2 cellular contexts compared by ENCODE assay signal in the genomic region with DNA sequence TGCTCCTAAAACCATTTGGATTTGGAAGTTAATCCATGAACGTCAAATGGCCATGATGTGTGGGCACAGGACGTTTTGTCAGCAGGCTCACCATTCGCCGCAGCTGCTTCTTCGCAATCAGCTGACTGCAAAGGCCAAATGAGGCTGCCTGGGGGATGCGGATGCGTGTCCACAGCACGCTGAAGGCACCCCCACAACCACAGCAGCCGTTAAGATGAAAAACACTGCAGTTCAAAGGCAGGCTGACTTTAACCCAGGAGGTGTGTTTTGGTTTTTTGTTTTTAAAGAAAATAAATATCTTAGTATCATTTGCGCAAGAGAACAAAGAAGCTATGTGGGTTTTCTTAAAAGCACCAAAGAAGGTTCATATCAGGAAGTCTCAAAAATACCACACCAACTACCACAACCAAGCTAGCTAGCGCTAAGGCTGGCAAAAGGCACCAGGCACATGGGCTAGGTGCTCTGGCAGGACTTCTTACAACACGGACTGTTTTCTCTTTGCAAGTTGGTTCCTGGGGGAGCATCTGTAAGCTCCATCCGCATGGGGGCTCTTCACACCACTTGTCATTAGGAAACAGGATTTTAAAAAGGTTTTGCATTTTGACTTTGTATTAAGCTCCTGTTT.
A peak's percentile ranks its signal among the peaks of the same experiment; 100 is the strongest.
TF ChIP-seq lines count a peak whose summit lies in the region.

No MANE protein-coding gene starts in this region.

TF ChIP-seq in IMR-90, 13 proteins besides CTCF, POLR2A, EP300 and RAD21:
- no peak for TF ChIP-seq BHLHE40 (IDR thresholded peaks at IDR 0.05; ENCODE audit: low read depth, low read length)
- TF ChIP-seq RCOR1 (IDR thresholded peaks at IDR 0.05; ENCODE audit: insufficient replicate concordance, low read length): no peak
- TF ChIP-seq ELK1 (IDR thresholded peaks at IDR 0.05; ENCODE audit: borderline replicate concordance, low read depth, low read length): no peak
- no peak for TF ChIP-seq MXI1 (IDR thresholded peaks at IDR 0.05; ENCODE audit: borderline replicate concordance, low read depth, low read length)
- TF ChIP-seq CHD1 (IDR thresholded peaks at IDR 0.05; ENCODE audit: low read depth, low read length): no peak

TF ChIP-seq in K562, 482 proteins besides CTCF, POLR2A, EP300 and RAD21:
- TF ChIP-seq POLR2G (IDR thresholded peaks at IDR 0.05; ENCODE audit: low read depth, low read length): 0 out of 2 replicates have a peak, but pooled peaks have one; percentile 50
- TF ChIP-seq ZNF764 (CRISPR knock-in tag; IDR thresholded peaks at IDR 0.05; ENCODE audit: low read depth): no peak
TF ChIP-seq in K562: peak in this region for 1.
